ENCODE assay signal across 12 cellular contexts in the genomic region with DNA sequence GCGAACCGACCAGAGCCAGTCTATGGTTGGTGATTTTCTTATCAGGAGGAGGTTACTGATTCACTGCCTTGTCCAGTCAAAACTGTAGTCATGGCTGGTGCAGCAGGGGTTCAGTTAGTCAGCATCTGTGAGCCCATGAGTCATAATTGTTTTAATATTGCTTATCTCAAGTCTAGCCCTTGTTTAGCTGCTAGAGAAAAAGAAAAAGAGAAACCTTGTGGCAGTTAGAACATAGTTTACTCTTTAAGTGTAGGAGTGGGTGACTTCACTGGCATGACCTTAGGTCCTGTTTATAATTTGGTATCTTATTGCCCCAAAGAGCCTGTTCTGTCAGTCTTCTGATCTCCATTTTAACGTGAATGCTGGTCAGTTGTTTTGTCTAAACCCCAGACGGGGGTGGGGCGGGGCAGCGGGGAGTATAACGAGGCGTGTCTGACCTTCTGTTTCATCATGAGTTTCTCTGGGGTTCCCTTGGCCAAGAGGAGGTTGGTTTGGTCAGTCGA.
A peak's percentile ranks its signal among the peaks of the same experiment; 100 is the strongest.
DNase-seq lines count a peak whose midpoint lies in the region; ATAC-seq, FAIRE-seq and TF ChIP-seq lines count a peak whose summit lies in the region.
"Had no signal": no experiment of that assay in that cellular context is flagged by ENCODE, and none has a peak within 500 bp of the region (broad histone marks: within the 10 kb centered on the region; RNA-seq: fewer than 3 reads in every experiment).

No MANE protein-coding gene starts in this region.

- H3K27ac ChIP-seq in caudate nucleus (ENCODE audit: low read depth, low read length) = no peak overlapping the region
- H3K27ac ChIP-seq: SK-N-MC had no signal

- no peak for TF ChIP-seq POLR2A in H54 (IDR thresholded peaks at IDR 0.05; ENCODE audit: low read depth, low read length)

- peaks cover 8% of the 10 kb centered on the region for H3K27me3 Mint-ChIP-seq in T-helper 2 cell treated with Interferon-gamma antibody and Interleukin-4, amounts not matched to agents 5 μg/mL and 100 μg/mL, for 36 hours (ENCODE audit: low read depth)

- peaks cover 9% of the 10 kb centered on the region for H3K4me1 Mint-ChIP-seq in T-helper 2 cell treated with Interferon-gamma antibody and Interleukin-4, amounts not matched to agents 5 μg/mL and 100 μg/mL, for 36 hours (ENCODE audit: low read depth)

- H3K27ac Mint-ChIP-seq in T-helper 2 cell treated with Interferon-gamma antibody and Interleukin-4, amounts not matched to agents 5 μg/mL and 100 μg/mL, for 36 hours = no peak overlapping the region
- H3K27ac Mint-ChIP-seq: activated naive CD8-positive, alpha-beta T cell had no signal

- in situ Hi-C loops in Caki2 (cut with HindIII; ENCODE audit: low pct_unique_long_range_greater_than_20kb, low sequenced_read_pairs) = loop anchor here (25.0 kb wide), 1 partner anchor 162 kb away; no protein-coding TSS in a partner anchor

- FAIRE-seq in H54 (lab: Jason Lieb, UNC) = peak; percentile 99

- DNase-seq in Caki2 (ENCODE audit: low read depth) (peak; percentile 84), H54 (ENCODE audit: insufficient read length, low spot score) (peak; percentile 78), iris pigment epithelial cell (ENCODE audit: low read depth) (peak; percentile 90), caudate nucleus (lab: John Stamatoyannopoulos, UW) (no peak), T-helper 9 cell (no peak)
- peak; percentile 57 for DNase-seq in T-helper 2 cell treated with Interferon-gamma antibody and Interleukin-4, amounts not matched to agents 5 μg/mL and 100 μg/mL, for 36 hours (ENCODE audit: low spot score)
- DNase-seq: KBM-7, posterior cingulate gyrus had no signal

- no peaks in the 10 kb centered on the region for H3K9me3 Mint-ChIP-seq in T-helper 2 cell treated with Interferon-gamma antibody and Interleukin-4, amounts not matched to agents 5 μg/mL and 100 μg/mL, for 36 hours

- ATAC-seq in GM21717 (IDR thresholded peaks at IDR 0.05; ENCODE audit: unreplicated experiment) (no peak), GM21576 (IDR thresholded peaks at IDR 0.05; ENCODE audit: unreplicated experiment) (no peak)

- no peaks in the 10 kb centered on the region for H3K36me3 Mint-ChIP-seq in T-helper 2 cell treated with Interferon-gamma antibody and Interleukin-4, amounts not matched to agents 5 μg/mL and 100 μg/mL, for 36 hours (ENCODE audit: low read depth)
- H3K36me3 Mint-ChIP-seq: activated naive CD8-positive, alpha-beta T cell had no signal

- H3K4me3 Mint-ChIP-seq in T-helper 2 cell treated with Interferon-gamma antibody and Interleukin-4, amounts not matched to agents 5 μg/mL and 100 μg/mL, for 36 hours = no peak overlapping the region
- H3K4me3 Mint-ChIP-seq: activated naive CD8-positive, alpha-beta T cell had no signal

Comparison
In these comparisons a context has a peak if more than half of its experiments do, and no peak if none do; other contexts are left out.
1. DNase-seq: peak in Caki2 (single experiment), H54 (single experiment), T-helper 2 cell treated with Interferon-gamma antibody and Interleukin-4, amounts not matched to agents 5 μg/mL and 100 μg/mL, for 36 hours (single experiment) and iris pigment epithelial cell (single experiment); none in caudate nucleus (0 of 61) and T-helper 9 cell (single experiment).